31 cellular contexts compared by ENCODE assay signal in genomic region chr9:92641092-92641809, GRCh38. TPM values are rescaled to one million over a fixed set of nuclear protein-coding genes. Genes with fewer than 3 reads are reported as not detected.
A peak's percentile ranks its signal among the peaks of the same experiment; 100 is the strongest.
DNase-seq lines count a peak whose midpoint lies in the region; FAIRE-seq and TF ChIP-seq lines count a peak whose summit lies in the region.
"Had no signal": no experiment of that assay in that cellular context is flagged by ENCODE, and none has a peak within 500 bp of the region (broad histone marks: within the 10 kb centered on the region; RNA-seq: fewer than 3 reads in every experiment).

No MANE protein-coding gene starts in this region.

- intact Hi-C loops in kidney (cut with DNase I): no loop called here
- intact Hi-C loops in sigmoid colon (cut with DNase I): no loop called here

- H3K27me3 ChIP-seq in sigmoid colon (no peaks in the 10 kb centered on the region), endodermal cell (ENCODE audit: control insufficient read depth, insufficient read depth, low read length, poor library complexity, severe bottlenecking) (no peaks in the 10 kb centered on the region)
- H3K27me3 ChIP-seq: gastrocnemius medialis, pancreas, SJCRH30, tibial artery had no signal

- H3K4me3 Mint-ChIP-seq in endodermal cell: no peak overlapping the region
- H3K4me3 Mint-ChIP-seq: activated CD4-positive, alpha-beta T cell treated with anti-CD3 and anti-CD28 coated beads, Interleukin-2, amount 10 ng/mL, durations not matched to agents 24 days and 14 days; activated T-cell treated with anti-CD3 and anti-CD28 coated beads, Interleukin-2, amount 50 U/mL, for 72 hours; nephron; stimulated activated naive CD8-positive, alpha-beta T cell treated with anti-CD3 and anti-CD28 coated beads, Interleukin-15, amount 100 ng/mL, for 72 hours had no signal

- H3K27me3 Mint-ChIP-seq in endodermal cell (ENCODE audit: insufficient read depth): no peaks in the 10 kb centered on the region
- H3K27me3 Mint-ChIP-seq: activated CD4-positive, alpha-beta T cell treated with anti-CD3 and anti-CD28 coated beads, Interleukin-2, amount 10 ng/mL, durations not matched to agents 24 days and 14 days; stimulated activated naive CD8-positive, alpha-beta T cell treated with anti-CD3 and anti-CD28 coated beads, Interleukin-15, amount 100 ng/mL, for 72 hours had no signal

- H3K36me3 ChIP-seq in kidney (ENCODE audit: control insufficient read depth in 1 of 2, insufficient read depth in 2 of 2, low read length in 2 of 2): peaks cover 24 to 45% of the 10 kb centered on the region in 2 donors
- H3K36me3 ChIP-seq in sigmoid colon: peaks cover 14 to 98% (median 56%) of the 10 kb centered on the region in 4 donors
- H3K36me3 ChIP-seq in endodermal cell (ENCODE audit: control insufficient read depth, insufficient read depth, low read length): peaks cover 56% of the 10 kb centered on the region

- H3K9me3 Mint-ChIP-seq in endodermal cell: no peaks in the 10 kb centered on the region
- H3K9me3 Mint-ChIP-seq: activated CD4-positive, alpha-beta T cell treated with anti-CD3 and anti-CD28 coated beads, Interleukin-2, amount 10 ng/mL, durations not matched to agents 24 days and 14 days; nephron had no signal

- no peak for TF ChIP-seq POLR2A in sigmoid colon (IDR thresholded peaks at IDR 0.05)

- no peaks in the 10 kb centered on the region for H3K4me1 Mint-ChIP-seq in endodermal cell
- H3K4me1 Mint-ChIP-seq: nephron; stimulated activated naive CD8-positive, alpha-beta T cell treated with anti-CD3 and anti-CD28 coated beads, Interleukin-15, amount 100 ng/mL, for 72 hours had no signal

- TF ChIP-seq EP300 in sigmoid colon (IDR thresholded peaks at IDR 0.05): no peak

- peaks cover 0 to 3% of the 10 kb centered on the region in 2 donors for H3K9me3 ChIP-seq in kidney (ENCODE audit: control insufficient read depth in 1 of 2, low read length in 2 of 2)
- no peaks in the 10 kb centered on the region for H3K9me3 ChIP-seq in sigmoid colon
- H3K9me3 ChIP-seq in endodermal cell (ENCODE audit: control insufficient read depth, low read length): no peaks in the 10 kb centered on the region
- H3K9me3 ChIP-seq: Caco-2, gastrocnemius medialis, pancreas, tibial artery had no signal

- no peak for FAIRE-seq in kidney (lab: Jason Lieb, UNC)
- FAIRE-seq: H54, pancreas had no signal

- TF ChIP-seq CTCF in kidney (IDR thresholded peaks at IDR 0.05; ENCODE audit: borderline replicate concordance, extremely low read depth, insufficient read depth) (no peak), sigmoid colon (IDR thresholded peaks at IDR 0.05) (no peak), endodermal cell (conservative IDR thresholded peaks at IDR 0.05) (no peak)

- H3K4me1 ChIP-seq in kidney (ENCODE audit: control insufficient read depth in 1 of 2, insufficient read depth in 1 of 2, low read depth in 1 of 2, low read length in 2 of 2): no peaks in the 10 kb centered on the region
- H3K4me1 ChIP-seq in sigmoid colon: no peaks in the 10 kb centered on the region
- no peaks in the 10 kb centered on the region for H3K4me1 ChIP-seq in endodermal cell (ENCODE audit: control insufficient read depth, insufficient read depth, low read length)
- H3K4me1 ChIP-seq: Caco-2, gastrocnemius medialis, pancreas, SJCRH30, tibial artery had no signal

- WGBS in sigmoid colon, 2 donors: 94 to 95% methylated on average over 20 of the region's 20 CpGs
- 91 to 94% methylated on average over 17 to 20 of the region's 20 CpGs for WGBS in endodermal cell (ENCODE audit: insufficient coverage in 1 of 2, insufficient read length in 1 of 2), 2 experiments

- H3K27ac ChIP-seq in kidney (ENCODE audit: low read depth in 2 of 2, low read length in 2 of 2) (no peak overlapping the region), sigmoid colon (no peak overlapping the region), endodermal cell (ENCODE audit: low read depth, low read length) (no peak overlapping the region)
- H3K27ac ChIP-seq: gastrocnemius medialis, HL-60, KMS-11, pancreas, SJCRH30, tibial artery, VCaP had no signal

- H3K36me3 Mint-ChIP-seq in endodermal cell (ENCODE audit: low read depth): peaks cover 52% of the 10 kb centered on the region

- H3K4me3 ChIP-seq in kidney (ENCODE audit: low read length in 2 of 2) (no peak overlapping the region), sigmoid colon (no peak overlapping the region), endodermal cell (ENCODE audit: low read length) (no peak overlapping the region)
- H3K4me3 ChIP-seq: gastrocnemius medialis, pancreas, SJCRH30, tibial artery had no signal

- peak; percentile 23 for DNase-seq in activated CD8-positive, alpha-beta memory T cell treated with anti-CD3 and anti-CD28 coated beads, Interleukin-2, amount 50 U/mL, for 48 hours
- DNase-seq in activated CD8-positive, alpha-beta memory T cell treated with anti-CD3 and anti-CD28 coated beads, Interleukin-2, amount 50 U/mL, for 4 hours: no peak
- DNase-seq in kidney: peak; percentile 65
- DNase-seq in sigmoid colon: peak; percentile 47
- DNase-seq in NCI-H226: no peak
- DNase-seq in COLO829 (ENCODE audit: low spot score): no peak
- no peak for DNase-seq in NCI-H1092 treated with DMSO at 0.1 percent for 48 hours (lab: John Stamatoyannopoulos, UW)
- DNase-seq in endodermal cell: no peak
- DNase-seq: 8988T; activated CD4-positive, alpha-beta T cell treated with anti-CD3 and anti-CD28 coated beads, Interleukin-2, amount 10 ng/mL, durations not matched to agents 24 days and 14 days; activated T-cell treated with anti-CD3 and anti-CD28 coated beads, Interleukin-2, amount 50 U/mL, for 72 hours; C1 segment of cervical spinal cord; Caco-2; central memory CD4-positive, alpha-beta T cell; dermis blood vessel endothelial cell; gastrocnemius medialis; kidney glomerular epithelial cell; NCI-H1417 treated with DMSO at 0.1 percent for 48 hours; NCI-H345; NCI-H748 treated with DMSO at 0.1 percent for 48 hours; SJCRH30; stimulated activated CD4-positive, alpha-beta T cell treated with anti-CD3 and anti-CD28 coated beads, Interleukin-2, amount 100 ng/mL, for 24 hours; stimulated activated naive CD8-positive, alpha-beta T cell treated with anti-CD3 and anti-CD28 coated beads, Interleukin-15, amount 100 ng/mL, for 72 hours; T1000 had no signal

- no peak overlapping the region for H3K9ac ChIP-seq in kidney (ENCODE audit: low read length in 2 of 2)
- no peak overlapping the region for H3K9ac ChIP-seq in endodermal cell (ENCODE audit: extremely low read depth, low read length, poor library complexity, severe bottlenecking)
- H3K9ac ChIP-seq: KMS-11 had no signal

- no peak overlapping the region for H3K27ac Mint-ChIP-seq in endodermal cell
- H3K27ac Mint-ChIP-seq: activated CD4-positive, alpha-beta T cell treated with anti-CD3 and anti-CD28 coated beads, Interleukin-2, amount 10 ng/mL, durations not matched to agents 24 days and 14 days; activated T-cell treated with anti-CD3 and anti-CD28 coated beads, Interleukin-2, amount 50 U/mL, for 72 hours; nephron; stimulated activated naive CD8-positive, alpha-beta T cell treated with anti-CD3 and anti-CD28 coated beads, Interleukin-15, amount 100 ng/mL, for 72 hours had no signal

RNA-seq across cellular contexts. Expression of gene IPPK, which starts 28.7 kb away (rescaled TPM):
- total RNA-seq in kidney: 7.3 TPM
- 10.2 TPM for polyA plus RNA-seq in kidney (ENCODE audit: insufficient read depth, low read depth, low replicate concordance)
- total RNA-seq in sigmoid colon: 10 to 100 TPM in 1 of 4 donors, 1 to 10 TPM in 3; 5.7 to 12.5 (median 6.9) TPM
- 1 to 10 TPM; 3.6 to 7.8 (median 4.4) TPM for polyA plus RNA-seq in sigmoid colon
- total RNA-seq in endodermal cell: 1 to 10 TPM; 9.3 TPM
- 8.8 TPM for polyA plus RNA-seq in endodermal cell (2013, experiment 1 of 2)
- 8.6 TPM for polyA plus RNA-seq in endodermal cell (2013, experiment 2 of 2)

Comparison
In these comparisons a context has a peak if more than half of its experiments do, and no peak if none do; other contexts are left out.
1. DNase-seq: peak in activated CD8-positive, alpha-beta memory T cell treated with anti-CD3 and anti-CD28 coated beads, Interleukin-2, amount 50 U/mL, for 48 hours (single experiment), kidney (single experiment) and sigmoid colon (single experiment); none in activated CD8-positive, alpha-beta memory T cell treated with anti-CD3 and anti-CD28 coated beads, Interleukin-2, amount 50 U/mL, for 4 hours (single experiment), NCI-H226 (single experiment), COLO829 (single experiment), NCI-H1092 treated with DMSO at 0.1 percent for 48 hours (single experiment) and endodermal cell (single experiment).